ENCODE assay signal across 22 cellular contexts in genomic region chr4:8218371-8219050, GRCh38. TPM values are rescaled to one million over a fixed set of nuclear protein-coding genes. Genes with fewer than 3 reads are reported as not detected.
DNase-seq lines count a peak whose midpoint lies in the region; ATAC-seq lines count a peak whose summit lies in the region.
"Had no signal": no experiment of that assay in that cellular context is flagged by ENCODE, and none has a peak within 500 bp of the region (broad histone marks: within the 10 kb centered on the region; RNA-seq: fewer than 3 reads in every experiment).

No MANE protein-coding gene starts in this region.

- peak in 2 of 3 donors; percentile 45 to 55 for DNase-seq in right cardiac atrium
- no peak for DNase-seq in cardiac septum (ENCODE audit: low spot score)
- DNase-seq in NCI-H146 (lab: John Stamatoyannopoulos, UW): peak; percentile 84
- peak; percentile 61 for DNase-seq in NCI-H774 (lab: John Stamatoyannopoulos, UW)
- DNase-seq in stimulated activated effector memory CD8-positive, alpha-beta T cell treated with anti-CD3 and anti-CD28 coated beads, Interleukin-12 subunit alpha, Interleukin-12 subunit beta, amount 100 ng/mL, for 72 hours (ENCODE audit: low spot score in 2 of 2): no peak
- DNase-seq in A172 (ENCODE audit: low spot score): no peak
- no peak for DNase-seq in posterior cingulate gyrus
- DNase-seq: activated CD4-positive, alpha-beta T cell treated with anti-CD3 and anti-CD28 coated beads for 48 hours; activated CD8-positive, alpha-beta memory T cell treated with anti-CD3 and anti-CD28 coated beads, Interleukin-2, amount 50 U/mL, for 48 hours; activated gamma-delta T cell treated with Interleukin-2 at 50 U/mL for 16 hours; CD4-positive, CD25-positive, alpha-beta regulatory T cell; effector CD8-positive, alpha-beta T cell; naive B cell; NCI-H1930; ovary; SW 1271 had no signal

- H3K4me1 ChIP-seq in right cardiac atrium (ENCODE audit: control insufficient read depth, insufficient read depth, low read length): peaks cover 3% of the 10 kb centered on the region

- H3K4me3 ChIP-seq in right cardiac atrium (ENCODE audit: low read length): no peak overlapping the region
- H3K4me3 ChIP-seq: esophagus muscularis mucosa, ovary had no signal

- peaks cover 8% of the 10 kb centered on the region for H3K36me3 Mint-ChIP-seq in stimulated activated effector memory CD8-positive, alpha-beta T cell treated with anti-CD3 and anti-CD28 coated beads, Interleukin-12 subunit alpha, Interleukin-12 subunit beta, amount 100 ng/mL, for 72 hours

- H3K4me1 Mint-ChIP-seq in stimulated activated effector memory CD8-positive, alpha-beta T cell treated with anti-CD3 and anti-CD28 coated beads, Interleukin-12 subunit alpha, Interleukin-12 subunit beta, amount 100 ng/mL, for 72 hours: peaks cover 28% of the 10 kb centered on the region

- WGBS in right cardiac atrium: 90% methylated on average over 20 of the region's 20 CpGs

- H3K4me3 Mint-ChIP-seq in stimulated activated effector memory CD8-positive, alpha-beta T cell treated with anti-CD3 and anti-CD28 coated beads, Interleukin-12 subunit alpha, Interleukin-12 subunit beta, amount 100 ng/mL, for 72 hours: no peak overlapping the region
- H3K4me3 Mint-ChIP-seq: CD4-positive, CD25-positive, alpha-beta regulatory T cell; memory B cell; naive B cell; stimulated activated memory B cell treated with anti-CD40 and anti-IgM and Interleukin-4, amounts not matched to agents 10 μg/mL and 1 μg/mL and 100 μg/mL, for 72 hours had no signal

- H3K27me3 ChIP-seq in right cardiac atrium (ENCODE audit: control insufficient read depth, insufficient read depth): no peaks in the 10 kb centered on the region
- H3K27me3 ChIP-seq: esophagus muscularis mucosa, ovary had no signal

- H3K9me3 ChIP-seq in right cardiac atrium (ENCODE audit: control insufficient read depth, low read length): no peaks in the 10 kb centered on the region
- H3K9me3 ChIP-seq: esophagus muscularis mucosa, ovary had no signal

- intact Hi-C loops in right cardiac atrium (cut with DNase I) (no loop called here), cardiac septum (cut with DNase I) (no loop called here), posterior cingulate gyrus (cut with DNase I) (no loop called here)

- H3K27ac ChIP-seq in right cardiac atrium (ENCODE audit: low read length): no peak overlapping the region
- H3K27ac ChIP-seq: esophagus muscularis mucosa, KMS-11, ovary had no signal

- no peak overlapping the region for H3K27ac Mint-ChIP-seq in stimulated activated effector memory CD8-positive, alpha-beta T cell treated with anti-CD3 and anti-CD28 coated beads, Interleukin-12 subunit alpha, Interleukin-12 subunit beta, amount 100 ng/mL, for 72 hours
- H3K27ac Mint-ChIP-seq: CD4-positive, CD25-positive, alpha-beta regulatory T cell; memory B cell; stimulated activated memory B cell treated with anti-CD40 and anti-IgM and Interleukin-4, amounts not matched to agents 10 μg/mL and 1 μg/mL and 100 μg/mL, for 72 hours had no signal

- no peaks in the 10 kb centered on the region for H3K9me3 Mint-ChIP-seq in stimulated activated effector memory CD8-positive, alpha-beta T cell treated with anti-CD3 and anti-CD28 coated beads, Interleukin-12 subunit alpha, Interleukin-12 subunit beta, amount 100 ng/mL, for 72 hours
- H3K9me3 Mint-ChIP-seq: CD4-positive, CD25-positive, alpha-beta regulatory T cell; memory B cell; naive B cell; stimulated activated memory B cell treated with anti-CD40 and anti-IgM and Interleukin-4, amounts not matched to agents 10 μg/mL and 1 μg/mL and 100 μg/mL, for 72 hours had no signal

- no peak for ATAC-seq in right cardiac atrium
- peak; percentile 25 for ATAC-seq in stimulated activated effector memory CD8-positive, alpha-beta T cell treated with anti-CD3 and anti-CD28 coated beads, Interleukin-12 subunit alpha, Interleukin-12 subunit beta, amount 100 ng/mL, for 72 hours
- no peak for ATAC-seq in GM18858 (IDR thresholded peaks at IDR 0.05; ENCODE audit: unreplicated experiment)
- ATAC-seq: sciatic nerve; stimulated activated memory B cell treated with anti-CD40 and anti-IgM and Interleukin-4, amounts not matched to agents 10 μg/mL and 1 μg/mL and 100 μg/mL, for 72 hours had no signal

RNA-seq across cellular contexts. Expression of gene SH3TC1, which starts 19.4 kb away (rescaled TPM):
- total RNA-seq in right cardiac atrium (10 to 100 TPM in 3 of 4 donors, 1 to 10 TPM in 1; 6.6 to 17.1 (median 11.1) TPM), cardiac septum (16.5 TPM)
- 5.4 TPM for polyA plus RNA-seq in right cardiac atrium
- total RNA-seq in A172 (2014; rRNA removed; shearing (Covaris generic)): 7.2 and 10.0 TPM in 2 replicates

RNA-seq across cellular contexts. Expression of gene HTRA3, which starts 51.0 kb away (rescaled TPM):
- total RNA-seq in right cardiac atrium (100 to 1,000 TPM in 2 of 4 donors, 10 to 100 TPM in 2; 52.8 to 133 (median 96.0) TPM), cardiac septum (50.8 TPM)
- 80.6 TPM for polyA plus RNA-seq in right cardiac atrium
- total RNA-seq in A172 (2014; rRNA removed; shearing (Covaris generic)): not detected in 2 replicates
- total RNA-seq: CD4-positive, CD25-positive, alpha-beta regulatory T cell had no signal
- polyA plus RNA-seq: CD4-positive, CD25-positive, alpha-beta regulatory T cell had no signal

RNA-seq across cellular contexts. Expression of gene ABLIM2, which starts 59.9 kb away (rescaled TPM):
- total RNA-seq in right cardiac atrium (10 to 100 TPM in 2 of 4 donors, 1 to 10 TPM in 2; 6.2 to 17.4 (median 9.6) TPM), cardiac septum (22.6 TPM)
- polyA plus RNA-seq in right cardiac atrium: 4.2 TPM
- total RNA-seq in A172 (2014; rRNA removed; shearing (Covaris generic)): 1.3 and 5.1 TPM in 2 replicates

Comparison
In these comparisons a context has a peak if more than half of its experiments do, and no peak if none do; other contexts are left out.
1. DNase-seq: peak in right cardiac atrium (2 of 3), NCI-H146 (single experiment) and NCI-H774 (single experiment); none in cardiac septum (single experiment), stimulated activated effector memory CD8-positive, alpha-beta T cell treated with anti-CD3 and anti-CD28 coated beads, Interleukin-12 subunit alpha, Interleukin-12 subunit beta, amount 100 ng/mL, for 72 hours (0 of 2), A172 (single experiment) and posterior cingulate gyrus (0 of 10).
2. RNA of gene HTRA3, which starts 51.0 kb away (total RNA-seq): 52.8 to 133 TPM in right cardiac atrium and 50.8 TPM in cardiac septum (single experiment); not detected in A172; every median in the first group is over 10 times any median in the second.